Comparison of ENCODE assay signal across 8 cellular contexts in the genomic region with DNA sequence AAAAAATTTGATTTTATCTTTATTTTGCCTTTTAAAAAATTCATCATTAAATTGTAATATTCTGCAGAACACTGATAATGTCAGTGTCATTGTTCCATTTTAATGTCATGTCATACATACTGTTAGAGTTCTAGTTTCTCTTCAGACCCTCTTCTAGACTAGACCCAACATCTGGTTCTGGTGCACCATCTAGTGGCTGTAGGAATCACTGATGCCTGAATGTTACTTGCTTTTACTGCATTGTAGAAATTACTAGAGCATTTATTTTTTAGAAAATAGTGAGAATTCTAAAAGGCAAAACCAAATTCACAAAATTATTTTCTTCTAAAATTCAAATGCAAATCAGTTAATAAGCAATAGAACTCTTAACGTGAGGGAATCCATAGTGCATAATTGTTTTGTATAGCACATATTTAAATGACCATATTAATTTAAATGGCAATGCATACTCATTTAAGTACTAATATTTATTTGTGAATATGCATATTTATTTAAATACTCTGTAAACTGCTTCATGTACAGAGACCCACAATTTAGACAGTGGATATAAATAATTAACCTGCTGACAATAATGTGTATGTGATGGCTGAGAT.
DNase-seq lines count a peak whose midpoint lies in the region; ATAC-seq and TF ChIP-seq lines count a peak whose summit lies in the region.

No MANE protein-coding gene starts in this region.

- H3K36me3 ChIP-seq in osteoblast (ENCODE audit: insufficient read depth, low read length), result peaks cover 40% of the 10 kb centered on the region
- peaks cover 2 to 5% of the 10 kb centered on the region in 2 donors for H3K36me3 ChIP-seq in aorta (ENCODE audit: control insufficient read depth in 1 of 2, insufficient read depth in 2 of 2, low read length in 1 of 2)

- intact Hi-C loops in aorta (cut with DNase I), result no loop called here

- no peak overlapping the region for H2AFZ ChIP-seq in osteoblast (ENCODE audit: low read length)

- H3K4me2 ChIP-seq in osteoblast (ENCODE audit: insufficient read depth, low read length), result no peak overlapping the region

- H3K9me3 Mint-ChIP-seq in activated T-cell treated with anti-CD3 and anti-CD28 coated beads, Interleukin-2, amount 50 U/mL, for 4 hours, result no peaks in the 10 kb centered on the region

- peak; percentile 40 for DNase-seq in GDM1 (lab: John Stamatoyannopoulos, UW)
- DNase-seq in NCI-H748 treated with DMSO at 0.1 percent for 48 hours (lab: John Stamatoyannopoulos, UW), result peak; percentile 89
- peak; percentile 45 for DNase-seq in activated T-cell treated with anti-CD3 and anti-CD28 coated beads, Interleukin-2, amount 50 U/mL, for 4 hours
- DNase-seq in fibroblast of the conjunctiva (ENCODE audit: low read depth), result peak; percentile 57
- no peak for DNase-seq in osteoblast (ENCODE audit: insufficient read length, low spot score, missing footprints)
- no peak for DNase-seq in aorta

- H3K36me3 Mint-ChIP-seq in activated T-cell treated with anti-CD3 and anti-CD28 coated beads, Interleukin-2, amount 50 U/mL, for 4 hours (ENCODE audit: insufficient read depth), result peaks cover 32% of the 10 kb centered on the region

- H3K9me3 ChIP-seq in osteoblast (ENCODE audit: low read depth, low read length) (no peaks in the 10 kb centered on the region), aorta (ENCODE audit: control insufficient read depth, low read length) (no peaks in the 10 kb centered on the region)

- H3K4me1 ChIP-seq in osteoblast (ENCODE audit: insufficient read depth, low read length), result no peaks in the 10 kb centered on the region
- H3K4me1 ChIP-seq in aorta (ENCODE audit: control insufficient read depth in 1 of 2, insufficient read depth in 2 of 2, low read length in 2 of 2), result no peaks in the 10 kb centered on the region

- no peaks in the 10 kb centered on the region for H3K27me3 Mint-ChIP-seq in activated T-cell treated with anti-CD3 and anti-CD28 coated beads, Interleukin-2, amount 50 U/mL, for 4 hours (ENCODE audit: low read depth)

- peaks cover 6% of the 10 kb centered on the region for H3K79me2 ChIP-seq in osteoblast (ENCODE audit: insufficient read depth, low read length)

- peak; percentile 90 for ATAC-seq in GM21360 (IDR thresholded peaks at IDR 0.05; ENCODE audit: unreplicated experiment)
- peak; percentile 95 for ATAC-seq in HG03565 (IDR thresholded peaks at IDR 0.05; ENCODE audit: unreplicated experiment)
- peak; percentile 73 to 80 for ATAC-seq in activated T-cell treated with anti-CD3 and anti-CD28 coated beads, Interleukin-2, amount 50 U/mL, for 4 hours
- ATAC-seq in aorta (ENCODE audit: low FRiP score), result no peak

- H4K20me1 ChIP-seq in osteoblast (ENCODE audit: insufficient read depth, low read length), result no peaks in the 10 kb centered on the region

- TF ChIP-seq CTCF in osteoblast (IDR thresholded peaks at IDR 0.05; ENCODE audit: extremely low read depth, low read depth, low read length), result peak; percentile 83

- H3K27ac ChIP-seq in osteoblast (ENCODE audit: low read depth, low read length), result no peak overlapping the region
- H3K27ac ChIP-seq in aorta (ENCODE audit: low read depth in 1 of 2, low read length in 2 of 2), result no peak overlapping the region

- H3K27me3 ChIP-seq in osteoblast (ENCODE audit: insufficient read depth, low read length) (no peaks in the 10 kb centered on the region), aorta (ENCODE audit: control insufficient read depth in 1 of 2, insufficient read depth in 2 of 2, low read length in 1 of 2) (peaks cover 0 to 1% of the 10 kb centered on the region in 2 donors)

- no peak overlapping the region for H3K4me3 Mint-ChIP-seq in activated T-cell treated with anti-CD3 and anti-CD28 coated beads, Interleukin-2, amount 50 U/mL, for 4 hours

- H3K4me1 Mint-ChIP-seq in activated T-cell treated with anti-CD3 and anti-CD28 coated beads, Interleukin-2, amount 50 U/mL, for 4 hours (ENCODE audit: low read depth), result peaks cover 20% of the 10 kb centered on the region

- 33 to 44% methylated on average over 1 of the region's 1 CpG for WGBS in aorta, 2 donors

- no peak overlapping the region for H3K4me3 ChIP-seq in osteoblast (ENCODE audit: insufficient read depth, low read length)
- no peak overlapping the region for H3K4me3 ChIP-seq in aorta (ENCODE audit: low read length in 2 of 2)

Comparison
In these comparisons a context has a peak if more than half of its experiments do, and no peak if none do; other contexts are left out.
1. DNase-seq: peak in GDM1 (single experiment), NCI-H748 treated with DMSO at 0.1 percent for 48 hours (single experiment), activated T-cell treated with anti-CD3 and anti-CD28 coated beads, Interleukin-2, amount 50 U/mL, for 4 hours (single experiment) and fibroblast of the conjunctiva (single experiment); none in osteoblast (single experiment) and aorta (0 of 2).